8 cellular contexts compared by ENCODE assay signal in the genomic region with DNA sequence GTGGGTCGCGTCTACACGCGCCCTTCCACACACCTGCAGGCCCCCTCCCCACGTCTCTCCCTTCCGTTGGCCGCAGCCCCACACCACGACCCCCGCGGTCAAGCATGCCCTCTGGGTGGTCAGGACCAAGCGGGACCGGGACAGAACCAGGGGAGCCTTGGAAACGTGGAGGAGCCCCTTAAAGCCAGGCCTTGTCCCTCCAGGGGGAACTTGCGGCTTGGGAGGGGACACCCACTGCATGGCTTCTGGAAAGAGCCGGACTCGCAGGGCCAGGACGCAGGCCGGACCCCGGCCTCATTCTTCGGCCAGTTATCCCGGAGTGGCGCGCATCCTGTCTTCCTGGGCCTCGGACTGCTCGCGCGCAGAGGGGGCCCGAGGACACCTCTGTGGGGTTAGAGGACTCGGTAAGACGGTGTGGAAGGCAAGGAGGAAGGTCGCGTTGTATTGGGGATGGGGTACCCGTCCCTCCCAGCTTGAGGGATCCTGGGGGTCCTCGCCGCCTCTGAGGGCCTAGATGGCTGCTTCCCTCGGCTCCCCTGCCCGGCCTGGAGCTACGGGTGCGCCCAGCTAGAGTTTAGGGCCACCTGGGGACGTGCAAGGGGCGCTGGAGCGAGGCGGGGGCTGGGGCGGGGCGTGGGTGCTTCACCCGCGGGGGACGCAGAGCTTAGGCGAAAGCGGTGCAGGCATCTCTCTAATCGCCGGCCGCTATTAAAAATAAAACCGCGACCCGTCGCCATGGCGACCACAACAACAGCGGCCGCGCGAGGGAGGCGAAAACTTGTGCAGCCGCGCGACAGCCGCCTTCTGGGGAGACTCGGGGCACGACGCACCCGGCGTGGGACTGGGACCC. TPM values are rescaled to one million over a fixed set of nuclear protein-coding genes. Genes with fewer than 3 reads are reported as not detected.
DNase-seq lines count a peak whose midpoint lies in the region; ATAC-seq and TF ChIP-seq lines count a peak whose summit lies in the region.

No MANE protein-coding gene starts in this region.

- DNase-seq in activated naive CD4-positive, alpha-beta T cell treated with anti-CD3 and anti-CD28 coated beads, Interleukin-2, amount 50 U/mL, for 16 hours = no peak
- DNase-seq in WERI-Rb-1 = no peak
- peak in 28 of 42 donors; percentile 23 to 67 (median 45) for DNase-seq in head of caudate nucleus
- DNase-seq in psoas muscle = peak in 1 of 2 donors; percentile 56
- no peak for DNase-seq in A172 (ENCODE audit: low spot score)

- H3K9me3 Mint-ChIP-seq in activated naive CD4-positive, alpha-beta T cell treated with anti-CD3 and anti-CD28 coated beads, Interleukin-2, amount 50 U/mL, for 24 hours = no peaks in the 10 kb centered on the region

- H3K9me3 ChIP-seq in WERI-Rb-1 (ENCODE audit: severe bottlenecking) = no peaks in the 10 kb centered on the region
- H3K9me3 ChIP-seq in psoas muscle = no peaks in the 10 kb centered on the region

- TF ChIP-seq CTCF in WERI-Rb-1 (IDR thresholded peaks at IDR 0.05; ENCODE audit: low read depth, low read length) (no peak), psoas muscle (IDR thresholded peaks at IDR 0.05) (no peak)

- no peaks in the 10 kb centered on the region for H3K36me3 ChIP-seq in WERI-Rb-1
- no peaks in the 10 kb centered on the region for H3K36me3 ChIP-seq in psoas muscle (ENCODE audit: insufficient read depth in 1 of 2, low read depth in 1 of 2)

- H3K27me3 Mint-ChIP-seq in activated naive CD4-positive, alpha-beta T cell treated with anti-CD3 and anti-CD28 coated beads, Interleukin-2, amount 50 U/mL, for 24 hours = peaks cover 7% of the 10 kb centered on the region

- no peak overlapping the region for H3K27ac ChIP-seq in WERI-Rb-1
- H3K27ac ChIP-seq in psoas muscle = no peak overlapping the region

- intact Hi-C loops in head of caudate nucleus (cut with DNase I) = loop anchor here (5.0 to 10.0 kb wide), 3 partner anchors 73 to 206 kb away; partner anchors contain the start of genes DNAAF5 and PRKAR1B
- intact Hi-C loops in psoas muscle (cut with DNase I) = loop anchor here (2.0 to 5.0 kb wide), 3 partner anchors 189 to 211 kb away; partner anchors contain the start of genes DNAAF5 (in 1 of the 2) and PRKAR1B (in 1 of the 2)

- ATAC-seq in psoas muscle = no peak
- ATAC-seq in HG02763 (IDR thresholded peaks at IDR 0.05; ENCODE audit: unreplicated experiment) = no peak
- ATAC-seq in HG02981 (IDR thresholded peaks at IDR 0.05; ENCODE audit: unreplicated experiment) = no peak

- no peaks in the 10 kb centered on the region for H3K36me3 Mint-ChIP-seq in activated naive CD4-positive, alpha-beta T cell treated with anti-CD3 and anti-CD28 coated beads, Interleukin-2, amount 50 U/mL, for 24 hours

- 27 to 33% (median 29%) methylated on average over 65 to 72 of the region's 72 CpGs for whole genome bisulfite sequencing in psoas muscle, 3 donors

- peaks cover 19% of the 10 kb centered on the region for H3K4me1 ChIP-seq in psoas muscle

- peaks cover 57% of the 10 kb centered on the region for H3K27me3 ChIP-seq in WERI-Rb-1 (ENCODE audit: insufficient read depth, low read depth, severe bottlenecking)
- H3K27me3 ChIP-seq in psoas muscle (ENCODE audit: insufficient read depth in 3 of 3, low read length in 2 of 3) = peaks cover 0 to 11% (median 2%) of the 10 kb centered on the region in 3 donors

- H3K4me3 ChIP-seq in WERI-Rb-1 (ENCODE audit: low read depth, low read length) (peak overlapping the region; percentile 29), psoas muscle (peak overlapping the region; percentile 63)

- peaks cover 8% of the 10 kb centered on the region for H3K4me1 Mint-ChIP-seq in activated naive CD4-positive, alpha-beta T cell treated with anti-CD3 and anti-CD28 coated beads, Interleukin-2, amount 50 U/mL, for 24 hours

- H3K4me3 Mint-ChIP-seq in activated naive CD4-positive, alpha-beta T cell treated with anti-CD3 and anti-CD28 coated beads, Interleukin-2, amount 50 U/mL, for 24 hours = peak overlapping the region; percentile 57

- no peak overlapping the region for H3K27ac Mint-ChIP-seq in activated naive CD4-positive, alpha-beta T cell treated with anti-CD3 and anti-CD28 coated beads, Interleukin-2, amount 50 U/mL, for 24 hours

RNA-seq across cellular contexts. Expression of gene PDGFA, which starts 1.8 kb away (rescaled TPM):
- 10 to 100 TPM; 13.9 to 30.4 (median 19.2) TPM for total RNA-seq in psoas muscle
- 10 to 100 TPM in 2 of 3 donors, 1 to 10 TPM in 1; 9.1 to 24.4 (median 15.3) TPM for polyA plus RNA-seq in psoas muscle
- total RNA-seq in A172 (2014; rRNA removed; shearing (Covaris generic)) = 39.2 and 39.9 TPM in 2 replicates

Comparison
In these comparisons a context has a peak if more than half of its experiments do, and no peak if none do; other contexts are left out.
1. DNase-seq: peak in head of caudate nucleus (28 of 42); none in activated naive CD4-positive, alpha-beta T cell treated with anti-CD3 and anti-CD28 coated beads, Interleukin-2, amount 50 U/mL, for 16 hours (single experiment), WERI-Rb-1 (single experiment) and A172 (single experiment).